In genomic region chr2:207284556-207285450, GRCh38 we compare ENCODE assay signal across 1 cellular context.
TF ChIP-seq lines count a peak whose summit lies in the region.

No MANE protein-coding gene starts in this region.

TF ChIP-seq in HepG2, 621 proteins besides CTCF, POLR2A, EP300 and RAD21 (continued from another document):
- peak; percentile 69 for TF ChIP-seq MAFF (IDR thresholded peaks at IDR 0.05; ENCODE audit: low read depth, low read length)
